Comparison of ENCODE assay signal across 17 cellular contexts in the genomic region with DNA sequence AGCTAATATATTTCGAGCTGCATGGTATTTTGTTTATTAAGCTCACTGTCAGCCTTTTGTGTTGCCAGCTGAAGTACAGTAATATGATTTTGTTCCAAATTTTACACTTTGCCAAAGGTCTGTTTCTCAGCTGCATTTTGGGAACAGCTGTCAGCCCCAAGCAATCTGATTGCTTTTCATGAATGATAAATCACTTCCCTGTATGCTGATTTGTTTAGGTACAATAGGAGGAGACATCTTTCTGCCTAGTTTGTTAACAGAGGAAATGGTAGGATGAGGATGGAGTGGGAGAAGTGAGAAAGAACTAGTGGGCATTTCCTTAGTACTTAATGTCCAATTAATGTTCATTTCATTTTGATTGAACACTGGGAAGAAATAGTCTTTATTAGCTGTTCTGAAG.
"Had no signal": no experiment of that assay in that cellular context is flagged by ENCODE, and none has a peak within 500 bp of the region (broad histone marks: within the 10 kb centered on the region; RNA-seq: fewer than 3 reads in every experiment).

No MANE protein-coding gene starts in this region.

- DNase-seq: effector memory CD8-positive, alpha-beta T cell; foreskin melanocyte; heart left ventricle; hippocampal formation; kidney glomerular epithelial cell; mesendoderm; naive thymus-derived CD8-positive, alpha-beta T cell; sigmoid colon; stimulated activated CD4-positive, alpha-beta T cell treated with anti-CD3 and anti-CD28 coated beads, Interleukin-2, amount 100 ng/mL, for 48 hours; stimulated activated naive CD4-positive, alpha-beta T cell treated with Interleukin-2 at 50 U/mL for 16 hours; thyroid gland; uterus had no signal

- H3K4me3 ChIP-seq: esophagus muscularis mucosa, heart left ventricle, sigmoid colon, smooth muscle cell, suprapubic skin, thyroid gland, uterus had no signal

- H3K36me3 ChIP-seq: esophagus muscularis mucosa, heart left ventricle, neutrophil, sigmoid colon, suprapubic skin, thyroid gland, uterus had no signal

- ATAC-seq: effector memory CD8-positive, alpha-beta T cell; heart left ventricle; naive thymus-derived CD8-positive, alpha-beta T cell had no signal

- H3K9me3 ChIP-seq: esophagus muscularis mucosa, heart left ventricle, neutrophil, sigmoid colon, suprapubic skin, thyroid gland, uterus had no signal

- H3K27ac ChIP-seq: epithelial cell of prostate, esophagus muscularis mucosa, heart left ventricle, neutrophil, sigmoid colon, suprapubic skin, thyroid gland, uterus had no signal

- H3K4me1 ChIP-seq: heart left ventricle, sigmoid colon, thyroid gland, uterus had no signal

- H3K27me3 ChIP-seq: esophagus muscularis mucosa, neutrophil, sigmoid colon, suprapubic skin, thyroid gland, uterus had no signal
